Comparison of ENCODE assay signal across 8 cellular contexts in genomic region chr9:122904823-122905710, GRCh38. TPM values are rescaled to one million over a fixed set of nuclear protein-coding genes. Genes with fewer than 3 reads are reported as not detected.
DNase-seq lines count a peak whose midpoint lies in the region; ATAC-seq, FAIRE-seq and TF ChIP-seq lines count a peak whose summit lies in the region.

Gene RC3H2 (minus strand): TSS chr9:122905359. CDS start chr9:122897509, 7,850 bp downstream.

- H3K9ac ChIP-seq in adipocyte (ENCODE audit: low read length): peak within 1 kb of the TSS; percentile 99

- FAIRE-seq in pancreas (lab: Jason Lieb, UNC): peak; percentile 97

- H3K36me3 ChIP-seq in adipocyte (ENCODE audit: control insufficient read depth, insufficient read depth, low read length, severe bottlenecking) (peaks cover 15% of the 10 kb centered on the region), pancreas (peaks cover 0 to 8% (median 0%) of the 10 kb centered on the region in 3 donors), tibial artery (peaks cover under 1 to 8% (median 6%) of the 10 kb centered on the region in 3 donors)

- H3K4me1 ChIP-seq in adipocyte (ENCODE audit: control insufficient read depth, insufficient read depth, low read length): peaks cover 29% of the 10 kb centered on the region
- peaks cover 8 to 15% (median 12%) of the 10 kb centered on the region in 3 donors for H3K4me1 ChIP-seq in pancreas
- H3K4me1 ChIP-seq in tibial artery: peaks cover 0 to 40% (median 13%) of the 10 kb centered on the region in 4 donors

- peak; percentile 100 for DNase-seq in NCI-H1436 (lab: John Stamatoyannopoulos, UW)
- peak; percentile 97 for DNase-seq in T follicular helper cell (ENCODE audit: low read depth)
- DNase-seq in adipocyte (ENCODE audit: low read depth): peak; percentile 100
- DNase-seq in Right ventricle myocardium superior: peak; percentile 98
- peak; percentile 89 to 98 (median 98) for DNase-seq in pancreas
- peak; percentile 98 to 99 for DNase-seq in tibial artery

- H3K4me3 ChIP-seq in GM12875 (ENCODE audit: low read depth, low read length): peak within 1 kb of the TSS; percentile 74
- H3K4me3 ChIP-seq in adipocyte (ENCODE audit: low read length): peak within 1 kb of the TSS; percentile 99
- H3K4me3 ChIP-seq in pancreas: peak within 1 kb of the TSS; percentile 83 to 91 (median 88)
- peak within 1 kb of the TSS; percentile 81 to 94 for H3K4me3 ChIP-seq in tibial artery

- intact Hi-C loops in Right ventricle myocardium superior (cut with DNase I) (no loop called here), pancreas (cut with DNase I) (no loop called here), tibial artery (cut with DNase I; ENCODE audit: low total_unique reads) (loop anchor here (5.0 kb wide), 1 partner anchor 87 kb away; no protein-coding TSS in a partner anchor)

- 0 to 1% methylated on average over 61 to 77 of the region's 77 CpGs for WGBS in pancreas, 2 donors

- ATAC-seq in HG02798 (IDR thresholded peaks at IDR 0.05; ENCODE audit: poor library complexity, unreplicated experiment): peak; percentile 89
- peak; percentile 97 for ATAC-seq in Right ventricle myocardium superior (ENCODE audit: poor library complexity)
- peak; percentile 95 to 99 (median 98) for ATAC-seq in pancreas

- TF ChIP-seq CTCF in GM12875 (IDR thresholded peaks at IDR 0.05; ENCODE audit: borderline replicate concordance, insufficient read depth, low read depth, low read length): no peak
- no peak for TF ChIP-seq CTCF in pancreas (IDR thresholded peaks at IDR 0.05)
- TF ChIP-seq CTCF in tibial artery (IDR thresholded peaks at IDR 0.05): peak in 1 of 2 experiments; percentile 16

- peak within 1 kb of the TSS; percentile 70 to 91 (median 81) for H3K27ac ChIP-seq in pancreas
- H3K27ac ChIP-seq in tibial artery: peak within 1 kb of the TSS; percentile 96 to 97

- H3K9me3 ChIP-seq in adipocyte (ENCODE audit: control insufficient read depth, low read length) (no peaks in the 10 kb centered on the region), pancreas (no peaks in the 10 kb centered on the region), tibial artery (no peaks in the 10 kb centered on the region)

- no peaks in the 10 kb centered on the region for H3K27me3 ChIP-seq in adipocyte (replicated peaks; ENCODE audit: control insufficient read depth, insufficient read depth, low read length)
- no peaks in the 10 kb centered on the region for H3K27me3 ChIP-seq in pancreas
- no peaks in the 10 kb centered on the region for H3K27me3 ChIP-seq in tibial artery

RNA-seq across cellular contexts. Expression of gene RC3H2, which starts in this region (rescaled TPM):
- total RNA-seq in Right ventricle myocardium superior: 33.8 TPM
- total RNA-seq in pancreas: 10 to 100 TPM; 10.9 to 18.7 (median 12.9) TPM
- 1 to 10 TPM; 4.1 to 5.4 TPM for polyA plus RNA-seq in pancreas

Comparison
In these comparisons a context has a peak if more than half of its experiments do, and no peak if none do; other contexts are left out.
1. Peak in every context shown above with its lines: DNase-seq, ATAC-seq, H3K4me3 ChIP-seq and H3K27ac ChIP-seq.